ENCODE assay signal across 20 cellular contexts in the genomic region with DNA sequence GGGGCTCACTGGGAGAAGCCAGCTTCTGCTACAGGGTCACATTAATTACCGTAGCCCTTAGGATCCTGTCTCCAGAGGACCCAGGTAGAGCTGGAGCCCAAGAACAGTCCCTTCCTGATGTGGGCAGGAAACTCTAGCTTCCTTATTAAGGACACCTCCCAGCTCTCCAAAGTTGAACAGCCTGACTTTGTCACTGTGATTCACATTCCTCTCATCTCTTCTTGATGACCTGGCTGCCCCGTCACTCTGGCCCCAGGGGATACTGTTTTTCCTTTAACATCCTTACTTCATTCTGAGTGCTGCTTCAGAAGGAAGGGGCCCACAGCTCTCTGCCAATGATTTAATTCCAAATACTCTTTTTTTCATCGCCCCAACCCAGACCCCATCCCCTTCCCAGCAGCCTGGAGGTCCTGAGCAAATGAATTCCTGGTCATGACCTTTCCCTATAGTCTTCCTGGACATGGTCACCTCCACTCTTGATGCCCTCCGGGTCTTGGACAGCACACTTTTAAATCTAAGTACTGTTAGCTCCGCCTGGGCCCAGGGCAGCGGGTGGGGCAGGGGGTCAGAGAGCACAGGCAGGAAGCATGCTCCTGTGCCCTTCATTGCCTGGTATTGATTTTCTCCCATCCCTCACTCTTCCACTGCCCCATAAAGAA. TPM values are rescaled to one million over a fixed set of nuclear protein-coding genes. Genes with fewer than 3 reads are reported as not detected.
DNase-seq lines count a peak whose midpoint lies in the region; ATAC-seq, FAIRE-seq and TF ChIP-seq lines count a peak whose summit lies in the region.
"Had no signal": no experiment of that assay in that cellular context is flagged by ENCODE, and none has a peak within 500 bp of the region (broad histone marks: within the 10 kb centered on the region; RNA-seq: fewer than 3 reads in every experiment).

No MANE protein-coding gene starts in this region.

- CTCF ChIA-PET in A549 (lab: Yijun Ruan, JAX), result interaction anchor here (1.0 to 1.4 kb wide), 3 partner anchors 12 to 209 kb away, joined by 3 to 5 read pairs (median 3); no protein-coding TSS in a partner anchor
- CTCF ChIA-PET in CD4-positive, alpha-beta memory T cell (lab: Charles Lee; ENCODE audit: partially characterized antibody), result interaction anchor here (0.7 to 12.5 kb wide), 7 partner anchors 8 to 208 kb away, joined by 4 to 147 read pairs (median 13); partner anchors contain the start of gene SPON1

- peaks cover 0 to 22% (median 14%) of the 10 kb centered on the region in 8 donors for H3K9me3 Mint-ChIP-seq in CD4-positive, alpha-beta memory T cell
- peaks cover 0 to 2% of the 10 kb centered on the region in 2 donors for H3K9me3 Mint-ChIP-seq in effector memory CD8-positive, alpha-beta T cell

- peaks cover 20% of the 10 kb centered on the region; the same call in 2 of the 3 replicates for H3K4me1 ChIP-seq in A549
- H3K4me1 ChIP-seq in CD4-positive, alpha-beta memory T cell (ENCODE audit: insufficient read depth, low read length), result peaks cover 56% of the 10 kb centered on the region
- peaks cover 13% of the 10 kb centered on the region for H3K4me1 ChIP-seq in osteoblast (ENCODE audit: insufficient read depth, low read length)
- H3K4me1 ChIP-seq: HAP-1, right atrium auricular region, uterus had no signal

- peaks cover 36 to 72% (median 52%) of the 10 kb centered on the region in 4 donors for H3K4me1 Mint-ChIP-seq in CD4-positive, alpha-beta memory T cell
- H3K4me1 Mint-ChIP-seq in effector memory CD8-positive, alpha-beta T cell (ENCODE audit: low read depth in 2 of 2), result peaks cover 11 to 18% of the 10 kb centered on the region in 2 donors

- H3K79me2 ChIP-seq in osteoblast (ENCODE audit: insufficient read depth, low read length), result no peaks in the 10 kb centered on the region

- H3K4me3 Mint-ChIP-seq in CD4-positive, alpha-beta memory T cell, result peak overlapping the region in 7 of 8 donors; percentile 62 to 86 (median 81)
- H3K4me3 Mint-ChIP-seq in effector memory CD8-positive, alpha-beta T cell, result peak overlapping the region; percentile 43 to 61
- H3K4me3 Mint-ChIP-seq: nephron had no signal

- DNase-seq in A549 (ENCODE audit: low read depth in 1 of 2, low spot score in 1 of 2), result peak; percentile 24 to 33
- DNase-seq in CD4-positive, alpha-beta memory T cell, result no peak
- peak; percentile 95 for DNase-seq in M059J (ENCODE audit: low read depth)
- DNase-seq in effector memory CD8-positive, alpha-beta T cell, result no peak
- DNase-seq in KBM-7, result no peak
- no peak for DNase-seq in osteoblast (ENCODE audit: insufficient read length, low spot score, missing footprints)
- DNase-seq in left ventricle myocardium superior, result no peak
- no peak for DNase-seq in activated effector memory CD4-positive, alpha-beta T cell treated with anti-CD3 and anti-CD28 coated beads, Interleukin-2, amount 50 U/mL, for 16 hours
- DNase-seq: activated naive CD4-positive, alpha-beta T cell treated with Interleukin-2 at 50 U/mL for 16 hours; cerebellar nuclear complex; GF-D8; heart left ventricle; left cardiac atrium; stimulated activated CD4-positive, alpha-beta T cell treated with anti-CD3 and anti-CD28 coated beads, Interleukin-4, amount 100 ng/mL, for 4 hours; stimulated activated naive CD4-positive, alpha-beta T cell treated with Interleukin-2 at 50 U/mL for 16 hours; uterus had no signal

- H3K9me3 ChIP-seq in A549 (0 out of 3 replicates have a peak, but pooled peaks cover 2% of the 10 kb centered on the region), osteoblast (ENCODE audit: low read depth, low read length) (no peaks in the 10 kb centered on the region)
- no peaks in the 10 kb centered on the region for H3K9me3 ChIP-seq in CD4-positive, alpha-beta memory T cell (ENCODE audit: control insufficient read depth in 1 of 2, low read length in 2 of 2)
- H3K9me3 ChIP-seq: HAP-1, right atrium auricular region, uterus had no signal

- POLR2A ChIA-PET in A549 (lab: Yijun Ruan, JAX), result interaction anchor here (0.6 kb wide), 1 partner anchor 294 kb away, joined by 4 read pairs; no protein-coding TSS in a partner anchor
- POLR2A ChIA-PET in CD4-positive, alpha-beta memory T cell (lab: Charles Lee; ENCODE audit: partially characterized antibody), result interaction anchor here (1.0 to 6.3 kb wide), 18 partner anchors 8 to 135 kb away, joined by 3 to 76 read pairs (median 4); partner anchors contain the start of gene SPON1

- no peak overlapping the region for H3K4me3 ChIP-seq in A549
- peak overlapping the region in 1 of 2 donors; percentile 38 for H3K4me3 ChIP-seq in CD4-positive, alpha-beta memory T cell (ENCODE audit: low read length in 2 of 2)
- H3K4me3 ChIP-seq in osteoblast (ENCODE audit: insufficient read depth, low read length), result no peak overlapping the region
- H3K4me3 ChIP-seq: HAP-1, heart left ventricle, right atrium auricular region, uterus had no signal

- no peak for TF ChIP-seq EP300 in A549 (IDR thresholded peaks at IDR 0.05)

- no peaks in the 10 kb centered on the region for H3K27me3 Mint-ChIP-seq in CD4-positive, alpha-beta memory T cell
- H3K27me3 Mint-ChIP-seq in effector memory CD8-positive, alpha-beta T cell, result no peaks in the 10 kb centered on the region

- 25% methylated on average over 5 of the region's 6 CpGs for WGBS in A549 (ENCODE audit: missing lambda C conversion rate)

- in situ Hi-C loops in KBM-7 (cut with MboI; ENCODE audit: low pct_unique_long_range_greater_than_20kb, low sequenced_read_pairs), result no loop called here

- peak overlapping the region; percentile 48 to 94 (median 84) for H3K27ac Mint-ChIP-seq in CD4-positive, alpha-beta memory T cell
- peak overlapping the region; percentile 61 to 65 for H3K27ac Mint-ChIP-seq in effector memory CD8-positive, alpha-beta T cell
- H3K27ac Mint-ChIP-seq: nephron had no signal

- H3K27ac ChIP-seq in A549 (no peak overlapping the region), osteoblast (ENCODE audit: low read depth, low read length) (no peak overlapping the region)
- no peak overlapping the region for H3K27ac ChIP-seq in CD4-positive, alpha-beta memory T cell (ENCODE audit: low read depth, low read length)
- H3K27ac ChIP-seq: C4-2B, heart left ventricle, right atrium auricular region, uterus had no signal

- TF ChIP-seq RAD21 in A549 (conservative IDR thresholded peaks at IDR 0.05 in 1 of 2, IDR thresholded peaks at IDR 0.05 in 1 of 2), result no peak

- H3K36me3 ChIP-seq in CD4-positive, alpha-beta memory T cell (ENCODE audit: insufficient read depth, low read length), result no peaks in the 10 kb centered on the region
- H3K36me3 ChIP-seq in osteoblast (ENCODE audit: insufficient read depth, low read length), result no peaks in the 10 kb centered on the region
- H3K36me3 ChIP-seq: HAP-1, heart left ventricle, right atrium auricular region, uterus had no signal

- no peak for TF ChIP-seq POLR2A in A549 (IDR thresholded peaks at IDR 0.05; ENCODE audit: low read length)

- FAIRE-seq in A549 (lab: Jason Lieb, UNC), result no peak

- intact Hi-C loops in CD4-positive, alpha-beta memory T cell (cut with micrococcal nuclease), result loop anchor here (1.0 to 2.0 kb wide), 3 partner anchors 15 to 79 kb away; no protein-coding TSS in a partner anchor
- intact Hi-C loops in left ventricle myocardium superior (cut with micrococcal nuclease), result no loop called here

- no peak for TF ChIP-seq CTCF in A549 (IDR thresholded peaks at IDR 0.05)
- TF ChIP-seq CTCF in osteoblast (IDR thresholded peaks at IDR 0.05; ENCODE audit: extremely low read depth, low read depth, low read length), result no peak

- H3K4me2 ChIP-seq in A549, result peak overlapping the region; percentile 46
- no peak overlapping the region for H3K4me2 ChIP-seq in osteoblast (ENCODE audit: insufficient read depth, low read length)

- no peak overlapping the region for H2AFZ ChIP-seq in osteoblast (ENCODE audit: low read length)

- no peaks in the 10 kb centered on the region for H4K20me1 ChIP-seq in osteoblast (ENCODE audit: insufficient read depth, low read length)

- peaks cover 3 to 5% of the 10 kb centered on the region in 2 donors for H3K36me3 Mint-ChIP-seq in CD4-positive, alpha-beta memory T cell
- peaks cover 3% of the 10 kb centered on the region for H3K36me3 Mint-ChIP-seq in effector memory CD8-positive, alpha-beta T cell (ENCODE audit: insufficient read depth)

- no peaks in the 10 kb centered on the region for H3K27me3 ChIP-seq in CD4-positive, alpha-beta memory T cell (ENCODE audit: insufficient read depth, low read length)
- no peaks in the 10 kb centered on the region for H3K27me3 ChIP-seq in osteoblast (ENCODE audit: insufficient read depth, low read length)
- H3K27me3 ChIP-seq: right atrium auricular region, uterus had no signal

- ATAC-seq in A549 (peak; percentile 30 to 54; a peak in 1 of 6 replicates), left ventricle myocardium superior (no peak)
- no peak for ATAC-seq in effector memory CD8-positive, alpha-beta T cell (replicated peaks)
- ATAC-seq: heart left ventricle, left cardiac atrium had no signal

TF ChIP-seq in A549, 52 proteins besides CTCF, POLR2A, EP300 and RAD21:
- no peak for TF ChIP-seq CHD2 (IDR thresholded peaks at IDR 0.05; ENCODE audit: low read length, partially characterized antibody)
- no peak for TF ChIP-seq USF2 (IDR thresholded peaks at IDR 0.05)
- TF ChIP-seq RFX5 (IDR thresholded peaks at IDR 0.05), result no peak
- TF ChIP-seq RARB (CRISPR knock-in tag; IDR thresholded peaks at IDR 0.05), result no peak
- TF ChIP-seq ZSCAN20 (CRISPR knock-in tag; IDR thresholded peaks at IDR 0.05), result no peak

RNA-seq across cellular contexts. Expression of gene SPON1, which starts 22.4 kb away (rescaled TPM):
- polyA plus RNA-seq in A549 (2011; rRNA removed) (not detected in 2 replicates), A549 (2017; fragmentation: RNase III; extraction: RNeasy Plus Mini Kit Qiagen cat#74134 plus additional on column Dnase treatment) (0.07 TPM in 1 of 3 replicates, not detected in the others)
- polyA plus RNA-seq in A549 (2012; cell fraction: cytosol; rRNA removed), result not detected in 2 replicates
- not detected in 2 replicates for polyA plus RNA-seq in A549 (2012; cell fraction: nucleus; rRNA removed)
- polyA minus RNA-seq in A549 (2011; rRNA and poly(A)+ RNA removed), result not detected in 2 replicates
- 10 to 100 TPM; 58.1 to 60.4 TPM for total RNA-seq in CD4-positive, alpha-beta memory T cell
- 1 to 10 TPM; 2.0 to 3.1 TPM for polyA plus RNA-seq in CD4-positive, alpha-beta memory T cell
- total RNA-seq in M059J (2014; rRNA removed; shearing (Covaris generic)), result 0.05 and 0.17 TPM in 2 replicates
- total RNA-seq in osteoblast (0.72 and 0.88 TPM in 2 replicates), left ventricle myocardium superior (3.4 TPM)

Comparison
In these comparisons a context has a peak if more than half of its experiments do, and no peak if none do; other contexts are left out.
1. ATAC-seq: peak in A549 (2 of 2); none in effector memory CD8-positive, alpha-beta T cell (single experiment) and left ventricle myocardium superior (single experiment).
2. DNase-seq: peak in A549 (2 of 2) and M059J (single experiment); none in CD4-positive, alpha-beta memory T cell (0 of 5), effector memory CD8-positive, alpha-beta T cell (0 of 3), KBM-7 (single experiment), osteoblast (single experiment), left ventricle myocardium superior (single experiment) and activated effector memory CD4-positive, alpha-beta T cell treated with anti-CD3 and anti-CD28 coated beads, Interleukin-2, amount 50 U/mL, for 16 hours (single experiment).
3. RNA of gene SPON1, which starts 22.4 kb away (total RNA-seq): 58.1 to 60.4 TPM in CD4-positive, alpha-beta memory T cell; 3.4 TPM in left ventricle myocardium superior (single experiment), 0.72 to 0.88 TPM in osteoblast and 0.05 to 0.17 TPM in M059J; every median in the first group is over 10 times any median in the second.